ENCODE assay signal across 18 cellular contexts in the genomic region with DNA sequence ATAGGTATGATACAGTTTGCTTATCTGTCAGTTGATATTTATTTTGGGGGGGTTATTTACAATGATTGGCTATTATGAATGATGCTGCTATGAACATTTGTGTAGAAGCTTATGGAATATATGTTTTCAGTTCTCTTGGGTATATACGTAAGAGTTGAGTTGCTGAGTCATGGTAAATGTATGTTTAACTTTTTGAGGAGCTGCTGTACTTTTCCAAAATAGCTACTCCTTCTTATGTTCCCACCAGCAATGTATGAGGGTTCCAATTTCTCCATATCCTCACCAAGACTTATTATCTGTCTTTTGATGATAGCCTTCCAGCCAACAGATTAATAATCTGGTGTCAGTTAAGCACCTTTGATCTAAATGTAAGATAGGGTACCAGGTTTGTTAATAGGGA. TPM values are rescaled to one million over a fixed set of nuclear protein-coding genes. Genes with fewer than 3 reads are reported as not detected.
DNase-seq lines count a peak whose midpoint lies in the region; ATAC-seq and TF ChIP-seq lines count a peak whose summit lies in the region.
"Had no signal": no experiment of that assay in that cellular context is flagged by ENCODE, and none has a peak within 500 bp of the region (broad histone marks: within the 10 kb centered on the region; RNA-seq: fewer than 3 reads in every experiment).

No MANE protein-coding gene starts in this region.

- no peak overlapping the region for H3K4ac ChIP-seq in IMR-90 (ENCODE audit: low read depth, low read length)

- no CpG with 5 or more reads among the region's 1 CpG for WGBS in IMR-90 (ENCODE audit: extremely low coverage in 2 of 2, insufficient read length in 1 of 2), 2 experiments

- H2AK5ac ChIP-seq in IMR-90 (ENCODE audit: low read depth, low read length) = no peak overlapping the region

- H3K4me1 ChIP-seq in IMR-90 (ENCODE audit: control insufficient read depth, insufficient read depth, low read length) = peaks cover 6% of the 10 kb centered on the region; the same call in 1 of the 2 replicates
- peaks cover 6 to 11% of the 10 kb centered on the region in 2 donors for H3K4me1 ChIP-seq in naive thymus-derived CD4-positive, alpha-beta T cell (ENCODE audit: control insufficient read depth in 2 of 2, insufficient read depth in 2 of 2, low read length in 2 of 2)

- no peak overlapping the region for H2AK9ac ChIP-seq in IMR-90 (replicated peaks; ENCODE audit: low read depth, low read length, poor library complexity)

- no peaks in the 10 kb centered on the region for H3K27me3 Mint-ChIP-seq in activated CD4-positive, alpha-beta T cell treated with anti-CD3 and anti-CD28 coated beads, Interleukin-2, amount 10 ng/mL, durations not matched to agents 24 days and 14 days
- no peaks in the 10 kb centered on the region for H3K27me3 Mint-ChIP-seq in chondrocyte (ENCODE audit: low read depth)
- H3K27me3 Mint-ChIP-seq in naive thymus-derived CD4-positive, alpha-beta T cell = no peaks in the 10 kb centered on the region
- no peaks in the 10 kb centered on the region for H3K27me3 Mint-ChIP-seq in stimulated activated naive CD8-positive, alpha-beta T cell treated with anti-CD3 and anti-CD28 coated beads, Interleukin-15, amount 100 ng/mL, for 72 hours

- DNase-seq in activated CD4-positive, alpha-beta T cell treated with anti-CD3 and anti-CD28 coated beads, Interleukin-2, amount 10 ng/mL, durations not matched to agents 24 days and 14 days = no peak
- no peak for DNase-seq in activated CD4-positive, alpha-beta T cell treated with anti-CD3 and anti-CD28 coated beads for 1 hour
- DNase-seq in IMR-90 = peak; percentile 41
- DNase-seq in chondrocyte (ENCODE audit: low spot score) = no peak
- DNase-seq in naive thymus-derived CD4-positive, alpha-beta T cell = no peak
- DNase-seq in stimulated activated naive CD8-positive, alpha-beta T cell treated with anti-CD3 and anti-CD28 coated beads, Interleukin-15, amount 100 ng/mL, for 72 hours = no peak
- no peak for DNase-seq in activated CD4-positive, CD25-positive, alpha-beta regulatory T cell treated with anti-CD3 and anti-CD28 coated beads, Interleukin-2, amount 50 U/mL, for 72 hours
- DNase-seq: DMS 273 treated with DMSO at 0.1 percent for 48 hours; GF-D8; GM23248; NCI-H1105 treated with DMSO at 0.1 percent for 48 hours; NCI-H1694 treated with DMSO at 0.1 percent for 48 hours; NCI-H345; NCI-H69; NK-92 treated with Interleukin-12 subunit alpha and Interleukin-12 subunit beta, amount 100 ng/mL, for 24 hours had no signal

- H2AFZ ChIP-seq in IMR-90 (replicated peaks; ENCODE audit: low read length, poor library complexity) = no peak overlapping the region
- H2AFZ ChIP-seq: GM23248 had no signal

- no peak overlapping the region for H3K56ac ChIP-seq in IMR-90 (ENCODE audit: extremely low read depth, insufficient read depth, low read length)

- peaks cover 47 to 56% of the 10 kb centered on the region in 2 experiments for H3K79me1 ChIP-seq in IMR-90 (ENCODE audit: low read depth in 1 of 2, low read length in 2 of 2)

- no peak for TF ChIP-seq POLR2A in IMR-90 (IDR thresholded peaks at IDR 0.05; ENCODE audit: low read depth, low read length)

- dilution Hi-C loops in IMR-90 (cut with HindIII; ENCODE audit: low sequenced_read_pairs, unreplicated experiment) = no loop called here

- H3K18ac ChIP-seq in IMR-90 (ENCODE audit: low read depth, low read length) = no peak overlapping the region

- in situ Hi-C loops in IMR-90 (cut with MboI; ENCODE audit: low sequenced_read_pairs) = no loop called here

- no TSS peak for BruUV-seq in IMR-90 (replicated peaks; lab: Mats Ljungman, UMichigan)

- TF ChIP-seq RAD21 in IMR-90 (IDR thresholded peaks at IDR 0.05; ENCODE audit: low read length) = no peak

- no peak overlapping the region for H3K27ac ChIP-seq in IMR-90 (ENCODE audit: insufficient read depth, low read length)
- H3K27ac ChIP-seq in naive thymus-derived CD4-positive, alpha-beta T cell (ENCODE audit: low read depth, low read length) = no peak overlapping the region
- H3K27ac ChIP-seq: 22Rv1, GM23248, RWPE1 had no signal

- H4K20me1 ChIP-seq in IMR-90 (ENCODE audit: insufficient read depth, low read length) = peaks cover 7% of the 10 kb centered on the region; the same call in 1 of the 2 replicates

- H2BK120ac ChIP-seq in IMR-90 (ENCODE audit: low read depth, low read length) = no peak overlapping the region

- H2BK15ac ChIP-seq in IMR-90 (ENCODE audit: low read depth, low read length) = no peak overlapping the region

- H3K9me3 ChIP-seq in IMR-90 (ENCODE audit: control insufficient read depth, insufficient read depth, low read length) = no peaks in the 10 kb centered on the region
- H3K9me3 ChIP-seq in naive thymus-derived CD4-positive, alpha-beta T cell (ENCODE audit: control insufficient read depth in 2 of 3, low read length in 3 of 3) = no peaks in the 10 kb centered on the region

- no peaks in the 10 kb centered on the region for H3K27me3 ChIP-seq in IMR-90 (ENCODE audit: control insufficient read depth, insufficient read depth, low read length)
- H3K27me3 ChIP-seq in naive thymus-derived CD4-positive, alpha-beta T cell (ENCODE audit: control insufficient read depth in 2 of 2, insufficient read depth in 2 of 2, low read length in 2 of 2) = no peaks in the 10 kb centered on the region

- peaks cover 48% of the 10 kb centered on the region for H3K36me3 Mint-ChIP-seq in activated CD4-positive, alpha-beta T cell treated with anti-CD3 and anti-CD28 coated beads, Interleukin-2, amount 10 ng/mL, durations not matched to agents 24 days and 14 days (ENCODE audit: low read depth)
- peaks cover 12% of the 10 kb centered on the region for H3K36me3 Mint-ChIP-seq in chondrocyte (ENCODE audit: low read depth)
- peaks cover 0 to 53% (median 37%) of the 10 kb centered on the region in 5 donors for H3K36me3 Mint-ChIP-seq in naive thymus-derived CD4-positive, alpha-beta T cell

- H3K4me3 ChIP-seq in IMR-90 (ENCODE audit: insufficient read depth, low read depth, low read length) = no peak overlapping the region
- H3K4me3 ChIP-seq in naive thymus-derived CD4-positive, alpha-beta T cell (ENCODE audit: low read length) = no peak overlapping the region
- H3K4me3 ChIP-seq: GM23248 had no signal

- H3K14ac ChIP-seq in IMR-90 (replicated peaks; ENCODE audit: low read depth, low read length) = no peak overlapping the region

- no peak for TF ChIP-seq CTCF in IMR-90 (conservative IDR thresholded peaks at IDR 0.05; ENCODE audit: low read depth, low read length)
- TF ChIP-seq CTCF in chondrocyte (IDR thresholded peaks at IDR 0.05) = no peak

- H3K4me2 ChIP-seq in IMR-90 (ENCODE audit: low read depth, low read length) = peak overlapping the region; percentile 47; the same call in 1 of the 2 replicates

- peak overlapping the region; percentile 4 for H3K27ac Mint-ChIP-seq in activated CD4-positive, alpha-beta T cell treated with anti-CD3 and anti-CD28 coated beads, Interleukin-2, amount 10 ng/mL, durations not matched to agents 24 days and 14 days
- H3K27ac Mint-ChIP-seq in chondrocyte (ENCODE audit: unreplicated experiment) = peak overlapping the region; percentile 13
- H3K27ac Mint-ChIP-seq in naive thymus-derived CD4-positive, alpha-beta T cell = peak overlapping the region in 6 of 9 donors; percentile 19 to 76 (median 48)
- H3K27ac Mint-ChIP-seq in stimulated activated naive CD8-positive, alpha-beta T cell treated with anti-CD3 and anti-CD28 coated beads, Interleukin-15, amount 100 ng/mL, for 72 hours = no peak overlapping the region

- H4K91ac ChIP-seq in IMR-90 (ENCODE audit: insufficient read depth, low read depth, low read length) = no peak overlapping the region

- H3K4me1 Mint-ChIP-seq in activated CD4-positive, alpha-beta T cell treated with anti-CD3 and anti-CD28 coated beads, Interleukin-2, amount 10 ng/mL, durations not matched to agents 24 days and 14 days = peaks cover 12% of the 10 kb centered on the region
- H3K4me1 Mint-ChIP-seq in chondrocyte (ENCODE audit: low read depth) = peaks cover 16% of the 10 kb centered on the region
- peaks cover 31 to 68% (median 59%) of the 10 kb centered on the region in 7 donors for H3K4me1 Mint-ChIP-seq in naive thymus-derived CD4-positive, alpha-beta T cell
- peaks cover 43% of the 10 kb centered on the region for H3K4me1 Mint-ChIP-seq in stimulated activated naive CD8-positive, alpha-beta T cell treated with anti-CD3 and anti-CD28 coated beads, Interleukin-15, amount 100 ng/mL, for 72 hours

- no peak overlapping the region for H3K4me3 Mint-ChIP-seq in activated CD4-positive, alpha-beta T cell treated with anti-CD3 and anti-CD28 coated beads, Interleukin-2, amount 10 ng/mL, durations not matched to agents 24 days and 14 days
- no peak overlapping the region for H3K4me3 Mint-ChIP-seq in chondrocyte (ENCODE audit: unreplicated experiment)
- no peak overlapping the region for H3K4me3 Mint-ChIP-seq in naive thymus-derived CD4-positive, alpha-beta T cell
- no peak overlapping the region for H3K4me3 Mint-ChIP-seq in stimulated activated naive CD8-positive, alpha-beta T cell treated with anti-CD3 and anti-CD28 coated beads, Interleukin-15, amount 100 ng/mL, for 72 hours

- H3K9me1 ChIP-seq in IMR-90 (ENCODE audit: insufficient read depth, low read length) = peaks cover 8% of the 10 kb centered on the region; the same call in 1 of the 2 replicates

- CTCF ChIA-PET in IMR-90 (lab: Yijun Ruan, JAX) = interaction anchor here (0.6 kb wide), 1 partner anchor 10 kb away, joined by 5 read pairs; no protein-coding TSS in a partner anchor
- CTCF ChIA-PET in naive thymus-derived CD4-positive, alpha-beta T cell (lab: Charles Lee) = interaction anchor here (0.7 kb wide), 1 partner anchor 511 kb away, joined by 3 read pairs; no protein-coding TSS in a partner anchor

- no peak overlapping the region for H4K8ac ChIP-seq in IMR-90 (ENCODE audit: low read depth in 2 of 2, low read length in 2 of 2)

- no peak overlapping the region for H3K9ac ChIP-seq in IMR-90 (ENCODE audit: low read depth, low read length)
- H3K9ac ChIP-seq: GM23248 had no signal

- peaks cover 14% of the 10 kb centered on the region for H3K36me3 ChIP-seq in IMR-90 (ENCODE audit: control insufficient read depth, insufficient read depth, low read length)
- H3K36me3 ChIP-seq in naive thymus-derived CD4-positive, alpha-beta T cell (ENCODE audit: control insufficient read depth in 2 of 3, insufficient read depth in 3 of 3, low read length in 3 of 3) = peaks cover 6 to 46% (median 9%) of the 10 kb centered on the region in 3 experiments

- ATAC-seq in IMR-90 (ENCODE audit: low read depth) (0 out of 2 replicates have a peak, but pooled peaks have one; percentile 21), HG03045 (IDR thresholded peaks at IDR 0.05; ENCODE audit: unreplicated experiment) (no peak)
- no peak for ATAC-seq in naive thymus-derived CD4-positive, alpha-beta T cell
- ATAC-seq in stimulated activated naive CD8-positive, alpha-beta T cell treated with anti-CD3 and anti-CD28 coated beads, Interleukin-15, amount 100 ng/mL, for 72 hours = no peak

- no peak overlapping the region for H4K5ac ChIP-seq in IMR-90 (ENCODE audit: low read depth, low read length)

- POLR2A ChIA-PET in IMR-90 (lab: Charles Lee; ENCODE audit: unreplicated experiment) = interaction anchor here (0.6 kb wide), 1 partner anchor 26 kb away, joined by 6 read pairs; no protein-coding TSS in a partner anchor
- POLR2A ChIA-PET in naive thymus-derived CD4-positive, alpha-beta T cell (lab: Charles Lee) = interaction anchor here (1.4 kb wide), 1 partner anchor 12 kb away, joined by 3 read pairs; the partner anchor contains the start of gene SOAT1

- no peaks in the 10 kb centered on the region for H3K9me3 Mint-ChIP-seq in activated CD4-positive, alpha-beta T cell treated with anti-CD3 and anti-CD28 coated beads, Interleukin-2, amount 10 ng/mL, durations not matched to agents 24 days and 14 days
- no peaks in the 10 kb centered on the region for H3K9me3 Mint-ChIP-seq in chondrocyte (ENCODE audit: low read depth)
- peaks cover 0 to 1% (median 0%) of the 10 kb centered on the region in 11 donors for H3K9me3 Mint-ChIP-seq in naive thymus-derived CD4-positive, alpha-beta T cell
- no peaks in the 10 kb centered on the region for H3K9me3 Mint-ChIP-seq in stimulated activated naive CD8-positive, alpha-beta T cell treated with anti-CD3 and anti-CD28 coated beads, Interleukin-15, amount 100 ng/mL, for 72 hours

- no peak overlapping the region for H2BK20ac ChIP-seq in IMR-90 (ENCODE audit: low read depth, low read length)

- no peak overlapping the region for H2BK5ac ChIP-seq in IMR-90 (ENCODE audit: low read depth, low read length, poor library complexity, severe bottlenecking)

- no peak overlapping the region for H3K23ac ChIP-seq in IMR-90 (ENCODE audit: low read depth, low read length)

- intact Hi-C loops in activated CD4-positive, alpha-beta T cell treated with anti-CD3 and anti-CD28 coated beads, Interleukin-2, amount 10 ng/mL, durations not matched to agents 24 days and 14 days (cut with micrococcal nuclease) = no loop called here
- intact Hi-C loops in IMR-90 (cut with micrococcal nuclease) = no loop called here
- intact Hi-C loops in naive thymus-derived CD4-positive, alpha-beta T cell (cut with micrococcal nuclease) = no loop called here

RNA-seq across cellular contexts. Expression of gene SOAT1, which starts 11.9 kb away (rescaled TPM):
- total RNA-seq in activated CD4-positive, alpha-beta T cell treated with anti-CD3 and anti-CD28 coated beads, Interleukin-2, amount 10 ng/mL, durations not matched to agents 24 days and 14 days = 52.2 and 54.4 TPM in 2 replicates
- total RNA-seq in IMR-90 (2012; rRNA removed) (19.5 and 28.9 TPM in 2 replicates), chondrocyte (38.1 to 52.6 TPM (median 52.5 TPM) in 3 replicates)
- polyA plus RNA-seq in IMR-90 (2012; rRNA removed) = 14.0 and 19.8 TPM in 2 replicates
- 1.8 and 2.6 TPM in 2 replicates for polyA plus RNA-seq in IMR-90 (2012; cell fraction: cytosol; rRNA removed)
- 1.1 and 11.5 TPM in 2 replicates for polyA plus RNA-seq in IMR-90 (2012; cell fraction: nucleus; rRNA removed; ENCODE audit: low replicate concordance)
- 10 to 100 TPM; 40.6 to 52.8 (median 45.0) TPM for total RNA-seq in naive thymus-derived CD4-positive, alpha-beta T cell
- 10 to 100 TPM; 73.2 to 77.7 TPM for polyA plus RNA-seq in naive thymus-derived CD4-positive, alpha-beta T cell

Comparison
In these comparisons a context has a peak if more than half of its experiments do, and no peak if none do; other contexts are left out.
1. H3K27ac Mint-ChIP-seq: peak in activated CD4-positive, alpha-beta T cell treated with anti-CD3 and anti-CD28 coated beads, Interleukin-2, amount 10 ng/mL, durations not matched to agents 24 days and 14 days (single experiment), chondrocyte (single experiment) and naive thymus-derived CD4-positive, alpha-beta T cell (6 of 9); none in stimulated activated naive CD8-positive, alpha-beta T cell treated with anti-CD3 and anti-CD28 coated beads, Interleukin-15, amount 100 ng/mL, for 72 hours (0 of 2).